Comparison of ENCODE assay signal across 1 cellular context in the genomic region with DNA sequence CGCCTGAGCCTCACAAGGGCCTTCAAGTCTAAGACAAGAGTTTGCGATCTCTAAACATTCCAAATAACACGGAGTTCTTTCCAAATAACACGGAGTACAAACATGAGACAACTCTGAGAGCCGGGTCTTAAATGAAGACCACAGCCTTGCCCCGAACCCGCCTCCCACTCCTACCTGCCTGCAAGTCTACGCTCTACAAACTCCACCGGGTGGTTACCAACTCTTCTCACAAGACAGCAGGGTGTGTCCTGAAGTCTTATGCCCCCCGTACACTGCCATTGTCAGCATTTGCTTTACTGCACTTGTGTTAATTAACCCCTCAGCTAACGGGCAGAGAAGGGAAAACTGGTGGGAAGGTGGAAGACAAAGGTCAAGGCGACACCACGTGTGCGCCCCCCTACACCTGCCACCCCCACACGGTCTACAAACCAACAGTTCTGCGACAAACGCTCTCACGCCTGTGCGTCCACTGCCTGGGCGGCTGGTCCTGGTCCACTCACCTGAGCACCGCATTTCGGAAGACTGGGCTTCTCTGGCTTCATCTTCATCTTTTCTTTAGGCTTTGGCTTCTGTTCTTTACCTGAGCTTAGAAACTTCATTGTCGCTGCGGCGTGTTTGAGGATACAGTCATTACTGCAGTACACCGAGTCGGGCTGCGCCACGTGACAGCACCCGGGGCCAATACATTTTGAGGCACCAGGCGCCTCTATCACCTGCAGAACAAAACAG.
TF ChIP-seq lines count a peak whose summit lies in the region.

No MANE protein-coding gene starts in this region.

TF ChIP-seq in HepG2, 621 proteins besides CTCF, POLR2A, EP300 and RAD21 (continues in another document):
- peak; percentile 82 for TF ChIP-seq RBM22 (optimal IDR thresholded peaks at IDR 0.05; ENCODE audit: low read length)
- TF ChIP-seq, protein P1, sequence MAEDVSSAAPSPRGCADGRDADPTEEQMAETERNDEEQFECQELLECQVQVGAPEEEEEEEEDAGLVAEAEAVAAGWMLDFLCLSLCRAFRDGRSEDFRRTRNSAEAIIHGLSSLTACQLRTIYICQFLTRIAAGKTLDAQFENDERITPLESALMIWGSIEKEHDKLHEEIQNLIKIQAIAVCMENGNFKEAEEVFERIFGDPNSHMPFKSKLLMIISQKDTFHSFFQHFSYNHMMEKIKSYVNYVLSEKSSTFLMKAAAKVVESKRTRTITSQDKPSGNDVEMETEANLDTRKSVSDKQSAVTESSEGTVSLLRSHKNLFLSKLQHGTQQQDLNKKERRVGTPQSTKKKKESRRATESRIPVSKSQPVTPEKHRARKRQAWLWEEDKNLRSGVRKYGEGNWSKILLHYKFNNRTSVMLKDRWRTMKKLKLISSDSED (CRISPR knock-in tag; IDR thresholded peaks at IDR 0.05), result 0 out of 2 replicates have a peak, but pooled peaks have one; percentile 23
- peak; percentile 46 for TF ChIP-seq AGO2 (optimal IDR thresholded peaks at IDR 0.05; ENCODE audit: low read depth, low read length)
- TF ChIP-seq ZNF282 (IDR thresholded peaks at IDR 0.05; ENCODE audit: partially characterized antibody), result no peak
- TF ChIP-seq ZNF33A (CRISPR knock-in tag; IDR thresholded peaks at IDR 0.05; ENCODE audit: borderline replicate concordance), result no peak
- no peak for TF ChIP-seq SNAI1 (CRISPR knock-in tag; IDR thresholded peaks at IDR 0.05; ENCODE audit: borderline replicate concordance)
- TF ChIP-seq SMAD1 (CRISPR knock-in tag; IDR thresholded peaks at IDR 0.05; ENCODE audit: borderline replicate concordance, low read depth), result 0 out of 2 replicates have a peak, but pooled peaks have one; percentile 47
- TF ChIP-seq TCF12 (IDR thresholded peaks at IDR 0.05), result no peak
- no peak for TF ChIP-seq TCF12 (CRISPR knock-in tag; IDR thresholded peaks at IDR 0.05)
- 0 out of 2 replicates have a peak, but pooled peaks have one; percentile 45 for TF ChIP-seq ZSCAN31 (CRISPR knock-in tag; IDR thresholded peaks at IDR 0.05; ENCODE audit: low read depth)
- TF ChIP-seq ATRX (CRISPR knock-in tag; IDR thresholded peaks at IDR 0.05; ENCODE audit: borderline replicate concordance), result no peak
- no peak for TF ChIP-seq KLF12 (CRISPR knock-in tag; IDR thresholded peaks at IDR 0.05; ENCODE audit: borderline replicate concordance)
- no peak for TF ChIP-seq ZMYM2 (CRISPR knock-in tag; IDR thresholded peaks at IDR 0.05)
- TF ChIP-seq ZNF83 (CRISPR knock-in tag; IDR thresholded peaks at IDR 0.05; ENCODE audit: borderline replicate concordance), result no peak
- 0 out of 2 replicates have a peak, but pooled peaks have one; percentile 53 for TF ChIP-seq ARHGAP35 (CRISPR knock-in tag; IDR thresholded peaks at IDR 0.05; ENCODE audit: borderline replicate concordance)
- no peak for TF ChIP-seq HDAC6 (IDR thresholded peaks at IDR 0.05; ENCODE audit: low read depth, low read length)
- TF ChIP-seq, protein P2, sequence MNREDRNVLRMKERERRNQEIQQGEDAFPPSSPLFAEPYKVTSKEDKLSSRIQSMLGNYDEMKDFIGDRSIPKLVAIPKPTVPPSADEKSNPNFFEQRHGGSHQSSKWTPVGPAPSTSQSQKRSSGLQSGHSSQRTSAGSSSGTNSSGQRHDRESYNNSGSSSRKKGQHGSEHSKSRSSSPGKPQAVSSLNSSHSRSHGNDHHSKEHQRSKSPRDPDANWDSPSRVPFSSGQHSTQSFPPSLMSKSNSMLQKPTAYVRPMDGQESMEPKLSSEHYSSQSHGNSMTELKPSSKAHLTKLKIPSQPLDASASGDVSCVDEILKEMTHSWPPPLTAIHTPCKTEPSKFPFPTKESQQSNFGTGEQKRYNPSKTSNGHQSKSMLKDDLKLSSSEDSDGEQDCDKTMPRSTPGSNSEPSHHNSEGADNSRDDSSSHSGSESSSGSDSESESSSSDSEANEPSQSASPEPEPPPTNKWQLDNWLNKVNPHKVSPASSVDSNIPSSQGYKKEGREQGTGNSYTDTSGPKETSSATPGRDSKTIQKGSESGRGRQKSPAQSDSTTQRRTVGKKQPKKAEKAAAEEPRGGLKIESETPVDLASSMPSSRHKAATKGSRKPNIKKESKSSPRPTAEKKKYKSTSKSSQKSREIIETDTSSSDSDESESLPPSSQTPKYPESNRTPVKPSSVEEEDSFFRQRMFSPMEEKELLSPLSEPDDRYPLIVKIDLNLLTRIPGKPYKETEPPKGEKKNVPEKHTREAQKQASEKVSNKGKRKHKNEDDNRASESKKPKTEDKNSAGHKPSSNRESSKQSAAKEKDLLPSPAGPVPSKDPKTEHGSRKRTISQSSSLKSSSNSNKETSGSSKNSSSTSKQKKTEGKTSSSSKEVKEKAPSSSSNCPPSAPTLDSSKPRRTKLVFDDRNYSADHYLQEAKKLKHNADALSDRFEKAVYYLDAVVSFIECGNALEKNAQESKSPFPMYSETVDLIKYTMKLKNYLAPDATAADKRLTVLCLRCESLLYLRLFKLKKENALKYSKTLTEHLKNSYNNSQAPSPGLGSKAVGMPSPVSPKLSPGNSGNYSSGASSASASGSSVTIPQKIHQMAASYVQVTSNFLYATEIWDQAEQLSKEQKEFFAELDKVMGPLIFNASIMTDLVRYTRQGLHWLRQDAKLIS (CRISPR knock-in tag; IDR thresholded peaks at IDR 0.05), result no peak
- TF ChIP-seq, protein P3, sequence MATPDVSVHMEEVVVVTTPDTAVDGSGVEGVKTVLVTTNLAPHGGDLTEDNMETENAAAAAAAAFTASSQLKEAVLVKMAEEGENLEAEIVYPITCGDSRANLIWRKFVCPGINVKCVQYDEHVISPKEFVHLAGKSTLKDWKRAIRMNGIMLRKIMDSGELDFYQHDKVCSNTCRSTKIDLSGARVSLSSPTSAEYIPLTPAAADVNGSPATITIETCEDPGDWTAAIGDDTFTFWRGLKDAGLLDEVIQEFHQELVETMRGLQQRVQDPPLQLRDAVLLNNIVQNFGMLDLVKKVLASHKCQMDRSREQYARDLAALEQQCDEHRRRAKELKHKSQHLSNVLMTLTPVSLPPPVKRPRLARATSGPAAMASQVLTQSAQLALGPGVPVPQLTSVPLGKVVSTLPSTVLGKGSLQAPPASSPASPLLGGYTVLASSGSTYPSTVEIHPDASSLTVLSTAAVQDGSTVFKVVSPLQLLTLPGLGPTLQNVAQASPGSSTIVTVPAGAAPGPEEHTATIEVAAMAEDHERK (CRISPR knock-in tag; IDR thresholded peaks at IDR 0.05; ENCODE audit: low read depth), result no peak
- TF ChIP-seq, protein P4, sequence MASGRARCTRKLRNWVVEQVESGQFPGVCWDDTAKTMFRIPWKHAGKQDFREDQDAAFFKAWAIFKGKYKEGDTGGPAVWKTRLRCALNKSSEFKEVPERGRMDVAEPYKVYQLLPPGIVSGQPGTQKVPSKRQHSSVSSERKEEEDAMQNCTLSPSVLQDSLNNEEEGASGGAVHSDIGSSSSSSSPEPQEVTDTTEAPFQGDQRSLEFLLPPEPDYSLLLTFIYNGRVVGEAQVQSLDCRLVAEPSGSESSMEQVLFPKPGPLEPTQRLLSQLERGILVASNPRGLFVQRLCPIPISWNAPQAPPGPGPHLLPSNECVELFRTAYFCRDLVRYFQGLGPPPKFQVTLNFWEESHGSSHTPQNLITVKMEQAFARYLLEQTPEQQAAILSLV (CRISPR knock-in tag; IDR thresholded peaks at IDR 0.05; ENCODE audit: borderline replicate concordance), result no peak
- peak; percentile 17; the same call in 1 of the 2 replicates for TF ChIP-seq ZNF768 (CRISPR knock-in tag; IDR thresholded peaks at IDR 0.05)
- TF ChIP-seq MAF1 (CRISPR knock-in tag; IDR thresholded peaks at IDR 0.05; ENCODE audit: borderline replicate concordance), result no peak
- TF ChIP-seq, protein P5, sequence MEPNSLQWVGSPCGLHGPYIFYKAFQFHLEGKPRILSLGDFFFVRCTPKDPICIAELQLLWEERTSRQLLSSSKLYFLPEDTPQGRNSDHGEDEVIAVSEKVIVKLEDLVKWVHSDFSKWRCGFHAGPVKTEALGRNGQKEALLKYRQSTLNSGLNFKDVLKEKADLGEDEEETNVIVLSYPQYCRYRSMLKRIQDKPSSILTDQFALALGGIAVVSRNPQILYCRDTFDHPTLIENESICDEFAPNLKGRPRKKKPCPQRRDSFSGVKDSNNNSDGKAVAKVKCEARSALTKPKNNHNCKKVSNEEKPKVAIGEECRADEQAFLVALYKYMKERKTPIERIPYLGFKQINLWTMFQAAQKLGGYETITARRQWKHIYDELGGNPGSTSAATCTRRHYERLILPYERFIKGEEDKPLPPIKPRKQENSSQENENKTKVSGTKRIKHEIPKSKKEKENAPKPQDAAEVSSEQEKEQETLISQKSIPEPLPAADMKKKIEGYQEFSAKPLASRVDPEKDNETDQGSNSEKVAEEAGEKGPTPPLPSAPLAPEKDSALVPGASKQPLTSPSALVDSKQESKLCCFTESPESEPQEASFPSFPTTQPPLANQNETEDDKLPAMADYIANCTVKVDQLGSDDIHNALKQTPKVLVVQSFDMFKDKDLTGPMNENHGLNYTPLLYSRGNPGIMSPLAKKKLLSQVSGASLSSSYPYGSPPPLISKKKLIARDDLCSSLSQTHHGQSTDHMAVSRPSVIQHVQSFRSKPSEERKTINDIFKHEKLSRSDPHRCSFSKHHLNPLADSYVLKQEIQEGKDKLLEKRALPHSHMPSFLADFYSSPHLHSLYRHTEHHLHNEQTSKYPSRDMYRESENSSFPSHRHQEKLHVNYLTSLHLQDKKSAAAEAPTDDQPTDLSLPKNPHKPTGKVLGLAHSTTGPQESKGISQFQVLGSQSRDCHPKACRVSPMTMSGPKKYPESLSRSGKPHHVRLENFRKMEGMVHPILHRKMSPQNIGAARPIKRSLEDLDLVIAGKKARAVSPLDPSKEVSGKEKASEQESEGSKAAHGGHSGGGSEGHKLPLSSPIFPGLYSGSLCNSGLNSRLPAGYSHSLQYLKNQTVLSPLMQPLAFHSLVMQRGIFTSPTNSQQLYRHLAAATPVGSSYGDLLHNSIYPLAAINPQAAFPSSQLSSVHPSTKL (CRISPR knock-in tag; IDR thresholded peaks at IDR 0.05), result no peak
- no peak for TF ChIP-seq JUN (CRISPR knock-in tag; IDR thresholded peaks at IDR 0.05)
- TF ChIP-seq, protein P6, sequence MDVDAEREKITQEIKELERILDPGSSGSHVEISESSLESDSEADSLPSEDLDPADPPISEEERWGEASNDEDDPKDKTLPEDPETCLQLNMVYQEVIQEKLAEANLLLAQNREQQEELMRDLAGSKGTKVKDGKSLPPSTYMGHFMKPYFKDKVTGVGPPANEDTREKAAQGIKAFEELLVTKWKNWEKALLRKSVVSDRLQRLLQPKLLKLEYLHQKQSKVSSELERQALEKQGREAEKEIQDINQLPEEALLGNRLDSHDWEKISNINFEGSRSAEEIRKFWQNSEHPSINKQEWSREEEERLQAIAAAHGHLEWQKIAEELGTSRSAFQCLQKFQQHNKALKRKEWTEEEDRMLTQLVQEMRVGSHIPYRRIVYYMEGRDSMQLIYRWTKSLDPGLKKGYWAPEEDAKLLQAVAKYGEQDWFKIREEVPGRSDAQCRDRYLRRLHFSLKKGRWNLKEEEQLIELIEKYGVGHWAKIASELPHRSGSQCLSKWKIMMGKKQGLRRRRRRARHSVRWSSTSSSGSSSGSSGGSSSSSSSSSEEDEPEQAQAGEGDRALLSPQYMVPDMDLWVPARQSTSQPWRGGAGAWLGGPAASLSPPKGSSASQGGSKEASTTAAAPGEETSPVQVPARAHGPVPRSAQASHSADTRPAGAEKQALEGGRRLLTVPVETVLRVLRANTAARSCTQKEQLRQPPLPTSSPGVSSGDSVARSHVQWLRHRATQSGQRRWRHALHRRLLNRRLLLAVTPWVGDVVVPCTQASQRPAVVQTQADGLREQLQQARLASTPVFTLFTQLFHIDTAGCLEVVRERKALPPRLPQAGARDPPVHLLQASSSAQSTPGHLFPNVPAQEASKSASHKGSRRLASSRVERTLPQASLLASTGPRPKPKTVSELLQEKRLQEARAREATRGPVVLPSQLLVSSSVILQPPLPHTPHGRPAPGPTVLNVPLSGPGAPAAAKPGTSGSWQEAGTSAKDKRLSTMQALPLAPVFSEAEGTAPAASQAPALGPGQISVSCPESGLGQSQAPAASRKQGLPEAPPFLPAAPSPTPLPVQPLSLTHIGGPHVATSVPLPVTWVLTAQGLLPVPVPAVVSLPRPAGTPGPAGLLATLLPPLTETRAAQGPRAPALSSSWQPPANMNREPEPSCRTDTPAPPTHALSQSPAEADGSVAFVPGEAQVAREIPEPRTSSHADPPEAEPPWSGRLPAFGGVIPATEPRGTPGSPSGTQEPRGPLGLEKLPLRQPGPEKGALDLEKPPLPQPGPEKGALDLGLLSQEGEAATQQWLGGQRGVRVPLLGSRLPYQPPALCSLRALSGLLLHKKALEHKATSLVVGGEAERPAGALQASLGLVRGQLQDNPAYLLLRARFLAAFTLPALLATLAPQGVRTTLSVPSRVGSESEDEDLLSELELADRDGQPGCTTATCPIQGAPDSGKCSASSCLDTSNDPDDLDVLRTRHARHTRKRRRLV (CRISPR knock-in tag; IDR thresholded peaks at IDR 0.05), result no peak
- TF ChIP-seq SAP130 (CRISPR knock-in tag; IDR thresholded peaks at IDR 0.05; ENCODE audit: low read depth), result no peak
- peak; percentile 56; the same call in 1 of the 2 replicates for TF ChIP-seq POLR2AphosphoS2 (IDR thresholded peaks at IDR 0.05; ENCODE audit: low read depth, low read length)
- TF ChIP-seq, protein P7, sequence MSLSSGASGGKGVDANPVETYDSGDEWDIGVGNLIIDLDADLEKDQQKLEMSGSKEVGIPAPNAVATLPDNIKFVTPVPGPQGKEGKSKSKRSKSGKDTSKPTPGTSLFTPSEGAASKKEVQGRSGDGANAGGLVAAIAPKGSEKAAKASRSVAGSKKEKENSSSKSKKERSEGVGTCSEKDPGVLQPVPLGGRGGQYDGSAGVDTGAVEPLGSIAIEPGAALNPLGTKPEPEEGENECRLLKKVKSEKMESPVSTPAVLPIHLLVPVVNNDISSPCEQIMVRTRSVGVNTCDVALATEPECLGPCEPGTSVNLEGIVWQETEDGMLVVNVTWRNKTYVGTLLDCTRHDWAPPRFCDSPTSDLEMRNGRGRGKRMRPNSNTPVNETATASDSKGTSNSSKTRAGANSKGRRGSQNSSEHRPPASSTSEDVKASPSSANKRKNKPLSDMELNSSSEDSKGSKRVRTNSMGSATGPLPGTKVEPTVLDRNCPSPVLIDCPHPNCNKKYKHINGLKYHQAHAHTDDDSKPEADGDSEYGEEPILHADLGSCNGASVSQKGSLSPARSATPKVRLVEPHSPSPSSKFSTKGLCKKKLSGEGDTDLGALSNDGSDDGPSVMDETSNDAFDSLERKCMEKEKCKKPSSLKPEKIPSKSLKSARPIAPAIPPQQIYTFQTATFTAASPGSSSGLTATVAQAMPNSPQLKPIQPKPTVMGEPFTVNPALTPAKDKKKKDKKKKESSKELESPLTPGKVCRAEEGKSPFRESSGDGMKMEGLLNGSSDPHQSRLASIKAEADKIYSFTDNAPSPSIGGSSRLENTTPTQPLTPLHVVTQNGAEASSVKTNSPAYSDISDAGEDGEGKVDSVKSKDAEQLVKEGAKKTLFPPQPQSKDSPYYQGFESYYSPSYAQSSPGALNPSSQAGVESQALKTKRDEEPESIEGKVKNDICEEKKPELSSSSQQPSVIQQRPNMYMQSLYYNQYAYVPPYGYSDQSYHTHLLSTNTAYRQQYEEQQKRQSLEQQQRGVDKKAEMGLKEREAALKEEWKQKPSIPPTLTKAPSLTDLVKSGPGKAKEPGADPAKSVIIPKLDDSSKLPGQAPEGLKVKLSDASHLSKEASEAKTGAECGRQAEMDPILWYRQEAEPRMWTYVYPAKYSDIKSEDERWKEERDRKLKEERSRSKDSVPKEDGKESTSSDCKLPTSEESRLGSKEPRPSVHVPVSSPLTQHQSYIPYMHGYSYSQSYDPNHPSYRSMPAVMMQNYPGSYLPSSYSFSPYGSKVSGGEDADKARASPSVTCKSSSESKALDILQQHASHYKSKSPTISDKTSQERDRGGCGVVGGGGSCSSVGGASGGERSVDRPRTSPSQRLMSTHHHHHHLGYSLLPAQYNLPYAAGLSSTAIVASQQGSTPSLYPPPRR (CRISPR knock-in tag; IDR thresholded peaks at IDR 0.05; ENCODE audit: borderline replicate concordance), result 0 out of 2 replicates have a peak, but pooled peaks have one; percentile 14
- TF ChIP-seq ZNF383 (CRISPR knock-in tag; IDR thresholded peaks at IDR 0.05; ENCODE audit: borderline replicate concordance), result 0 out of 2 replicates have a peak, but pooled peaks have one; percentile 42
- TF ChIP-seq, protein P8, sequence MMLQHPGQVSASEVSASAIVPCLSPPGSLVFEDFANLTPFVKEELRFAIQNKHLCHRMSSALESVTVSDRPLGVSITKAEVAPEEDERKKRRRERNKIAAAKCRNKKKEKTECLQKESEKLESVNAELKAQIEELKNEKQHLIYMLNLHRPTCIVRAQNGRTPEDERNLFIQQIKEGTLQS (CRISPR knock-in tag; IDR thresholded peaks at IDR 0.05), result no peak
